Comparison of ENCODE assay signal across 17 cellular contexts in the genomic region with DNA sequence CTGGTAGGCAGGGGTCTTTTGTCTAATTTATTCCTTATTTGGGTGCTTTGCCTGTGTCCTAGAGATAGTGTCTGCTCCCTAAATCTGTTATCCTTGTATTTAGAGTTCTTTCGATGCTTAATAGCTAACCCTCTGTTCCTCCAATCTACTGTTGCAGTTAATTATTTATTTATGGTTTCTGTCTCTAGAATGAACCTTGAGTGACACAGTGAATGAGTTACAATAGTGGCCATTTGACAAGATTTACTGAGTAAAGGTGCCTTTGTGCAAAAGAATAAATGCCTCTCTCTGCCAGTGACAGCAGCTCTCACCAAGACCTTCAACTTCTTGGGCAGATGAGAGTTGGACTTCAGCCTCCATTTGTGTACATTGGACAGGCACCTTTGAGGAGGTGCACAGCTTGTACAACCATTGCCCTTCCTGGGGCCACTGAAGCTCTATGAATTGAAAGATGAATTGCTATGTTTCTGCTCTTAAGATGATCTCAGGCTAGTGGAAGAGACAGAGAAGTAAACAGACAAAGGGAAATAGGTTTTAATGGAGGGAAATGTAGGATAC.
A peak's percentile ranks its signal among the peaks of the same experiment; 100 is the strongest.
DNase-seq lines count a peak whose midpoint lies in the region; ATAC-seq, FAIRE-seq and TF ChIP-seq lines count a peak whose summit lies in the region.
"Had no signal": no experiment of that assay in that cellular context is flagged by ENCODE, and none has a peak within 500 bp of the region (broad histone marks: within the 10 kb centered on the region; RNA-seq: fewer than 3 reads in every experiment).

No MANE protein-coding gene starts in this region.

- peak overlapping the region; percentile 13 for H2AFZ ChIP-seq in SU-DHL-6 (ENCODE audit: low read depth, low read length, severe bottlenecking)

- no peaks in the 10 kb centered on the region for H3K9me2 ChIP-seq in SU-DHL-6 (replicated peaks; ENCODE audit: insufficient read depth, low read length)

- ATAC-seq in GM18508 (IDR thresholded peaks at IDR 0.05; ENCODE audit: insufficient read depth, unreplicated experiment) = peak; percentile 33
- peak; percentile 54 for ATAC-seq in GM19463 (IDR thresholded peaks at IDR 0.05; ENCODE audit: unreplicated experiment)
- ATAC-seq in HG03060 (IDR thresholded peaks at IDR 0.05; ENCODE audit: low read depth, unreplicated experiment) = peak; percentile 7
- ATAC-seq in HG03439 (IDR thresholded peaks at IDR 0.05; ENCODE audit: unreplicated experiment) = no peak
- no peak for ATAC-seq in HG03095 (IDR thresholded peaks at IDR 0.05; ENCODE audit: unreplicated experiment)

- H3K4me3 ChIP-seq in SU-DHL-6 (ENCODE audit: insufficient read depth, low read length, poor library complexity, severe bottlenecking) = no peak overlapping the region
- H3K4me3 ChIP-seq: BLaER1 treated with 17β-estradiol and CSF1 and Interleukin-3, amounts not matched to agents 10 nM and 100 nM; upper lobe of left lung had no signal

- no peaks in the 10 kb centered on the region for H3K9me3 ChIP-seq in SU-DHL-6 (ENCODE audit: insufficient read depth, low read length)
- H3K9me3 ChIP-seq: BLaER1 treated with 17β-estradiol and CSF1 and Interleukin-3, amounts not matched to agents 10 nM and 100 nM; upper lobe of left lung had no signal

- H3K9ac ChIP-seq in SU-DHL-6 (ENCODE audit: low read length) = no peak overlapping the region
- H3K9ac ChIP-seq: BLaER1 treated with 17β-estradiol and CSF1 and Interleukin-3, amounts not matched to agents 10 nM and 100 nM had no signal

- H3K4me2 ChIP-seq in SU-DHL-6 (ENCODE audit: low read depth, low read length, poor library complexity, severe bottlenecking) = no peak overlapping the region
- H3K4me2 ChIP-seq: BLaER1 treated with 17β-estradiol and CSF1 and Interleukin-3, amounts not matched to agents 10 nM and 100 nM had no signal

- no peak overlapping the region for H3K27ac ChIP-seq in SU-DHL-6 (ENCODE audit: low read depth, low read length)
- H3K27ac ChIP-seq: BLaER1 treated with 17β-estradiol and CSF1 and Interleukin-3, amounts not matched to agents 10 nM and 100 nM; upper lobe of left lung had no signal

- no peak for DNase-seq in frontal cortex (ENCODE audit: low spot score in 2 of 2)
- DNase-seq in globus pallidus (ENCODE audit: low spot score) = no peak
- DNase-seq: 8988T; activated CD4-positive, alpha-beta T cell treated with anti-CD3 and anti-CD28 coated beads for 4 hours; activated CD8-positive, alpha-beta memory T cell treated with anti-CD3 and anti-CD28 coated beads, Interleukin-2, amount 50 U/mL, for 48 hours; activated gamma-delta T cell treated with Interleukin-2 at 50 U/mL for 16 hours; amygdala; NCI-H2171; stimulated activated CD4-positive, alpha-beta T cell treated with anti-CD3 and anti-CD28 coated beads, Interleukin-15, amount 100 ng/mL, for 24 hours; upper lobe of left lung had no signal

- H3K36me3 ChIP-seq in SU-DHL-6 (ENCODE audit: low read length) = no peaks in the 10 kb centered on the region
- H3K36me3 ChIP-seq: BLaER1 treated with 17β-estradiol and CSF1 and Interleukin-3, amounts not matched to agents 10 nM and 100 nM; upper lobe of left lung had no signal

- H3K79me2 ChIP-seq in SU-DHL-6 (ENCODE audit: insufficient read depth, low read length) = no peaks in the 10 kb centered on the region

- no peaks in the 10 kb centered on the region for H3K27me3 ChIP-seq in SU-DHL-6 (ENCODE audit: low read length)
- H3K27me3 ChIP-seq: BLaER1 treated with 17β-estradiol and CSF1 and Interleukin-3, amounts not matched to agents 10 nM and 100 nM; upper lobe of left lung had no signal

- H3F3A ChIP-seq in SU-DHL-6 (ENCODE audit: insufficient read depth) = no peaks in the 10 kb centered on the region

- FAIRE-seq in frontal cortex (lab: Jason Lieb, UNC) = no peak

- no peak for TF ChIP-seq CTCF in SU-DHL-6 (IDR thresholded peaks at IDR 0.05; ENCODE audit: insufficient read depth, low read length, poor library complexity, severe bottlenecking)

- H4K20me1 ChIP-seq in SU-DHL-6 (ENCODE audit: low read depth, low read length) = no peaks in the 10 kb centered on the region
- H4K20me1 ChIP-seq: BLaER1 treated with 17β-estradiol and CSF1 and Interleukin-3, amounts not matched to agents 10 nM and 100 nM had no signal

Comparison
In these comparisons a context has a peak if more than half of its experiments do, and no peak if none do; other contexts are left out.
1. ATAC-seq: peak in GM18508 (single experiment), GM19463 (single experiment) and HG03060 (single experiment); none in HG03439 (single experiment) and HG03095 (single experiment).